24 cellular contexts compared by ENCODE assay signal in genomic region chr6:119179842-119180241, GRCh38.
DNase-seq lines count a peak whose midpoint lies in the region; ATAC-seq and TF ChIP-seq lines count a peak whose summit lies in the region.
"Had no signal": no experiment of that assay in that cellular context is flagged by ENCODE, and none has a peak within 500 bp of the region (broad histone marks: within the 10 kb centered on the region; RNA-seq: fewer than 3 reads in every experiment).

No MANE protein-coding gene starts in this region.

- peaks cover 0 to 10% of the 10 kb centered on the region in 2 experiments; a peak in 1 of 4 replicates for H3K36me3 ChIP-seq in HCT116 (ENCODE audit: control insufficient read depth in 1 of 2, insufficient read depth in 2 of 2, low read length in 2 of 2)
- H3K36me3 ChIP-seq in brain microvascular endothelial cell (replicated peaks), result no peaks in the 10 kb centered on the region
- no peaks in the 10 kb centered on the region for H3K36me3 ChIP-seq in A673 (ENCODE audit: insufficient read depth, low read length, poor library complexity, severe bottlenecking)
- H3K36me3 ChIP-seq: colonic mucosa, WERI-Rb-1 had no signal

- in situ Hi-C loops in brain microvascular endothelial cell (cut with HindIII; ENCODE audit: low pct_ligation_motif_present, low sequenced_read_pairs), result no loop called here

- H3K4me1 ChIP-seq in HCT116 (ENCODE audit: control insufficient read depth in 1 of 2, insufficient read depth in 2 of 2, low read length in 2 of 2) (peaks cover 0 to 32% of the 10 kb centered on the region in 2 experiments; a peak in 1 of 4 replicates), A673 (ENCODE audit: insufficient read depth, low read length, poor library complexity, severe bottlenecking) (no peaks in the 10 kb centered on the region)
- H3K4me1 ChIP-seq: colonic mucosa, lower lobe of right lung, pancreas had no signal

- peaks cover 3 to 13% of the 10 kb centered on the region in 2 donors for H3K36me3 Mint-ChIP-seq in activated T-cell treated with anti-CD3 and anti-CD28 coated beads, Interleukin-2, amount 50 U/mL, for 72 hours (ENCODE audit: insufficient read depth in 2 of 2)
- H3K36me3 Mint-ChIP-seq in T-helper 17 cell (ENCODE audit: low read depth) (peaks cover 6% of the 10 kb centered on the region), natural killer cell (peaks cover 24% of the 10 kb centered on the region)

- RAD21 ChIA-PET in HCT116 (lab: Charles Lee; ENCODE audit: low non-redundant PET in 1 of 2, low total read pairs in 2 of 2, uncharacterized antibody in 2 of 2, unreplicated experiment in 2 of 2), result no interaction called here

- BruUV-seq in HCT116 (replicated peaks; lab: Mats Ljungman, UMichigan), result no TSS peak
- BruUV-seq in A673 (replicated peaks; lab: Mats Ljungman, UMichigan), result no TSS peak

- no peaks in the 10 kb centered on the region for H3K9me2 ChIP-seq in HCT116 (ENCODE audit: insufficient read depth)

- no peak for DNase-seq in activated T-cell treated with anti-CD3 and anti-CD28 coated beads, Interleukin-2, amount 50 U/mL, for 72 hours
- DNase-seq in activated T-cell treated with anti-CD3 and anti-CD28 coated beads for 4 hours (no peak), HCT116 (ENCODE audit: low read depth, low spot score) (no peak), T-helper 17 cell (no peak), natural killer cell (no peak), brain microvascular endothelial cell (no peak), A673 (ENCODE audit: low spot score) (no peak)
- DNase-seq: activated CD4-positive, alpha-beta memory T cell treated with anti-CD3 and anti-CD28 coated beads for 36 hours; BE2C; Caco-2; colonic mucosa; DMS79 treated with DMSO at 0.1 percent for 48 hours; effector CD8-positive, alpha-beta T cell; Karpas-422; kidney; lower lobe of right lung; NCI-H1694 treated with DMSO at 0.1 percent for 48 hours; pancreas; retina; spleen; T-helper 9 cell; upper lobe of right lung; WERI-Rb-1 had no signal

- H3K4me3 ChIP-seq in HCT116 (replicated peaks in 1 of 2; ENCODE audit: low read depth in 1 of 2, low read length in 2 of 2), result no peak overlapping the region
- no peak overlapping the region for H3K4me3 ChIP-seq in brain microvascular endothelial cell (ENCODE audit: low read depth, low read length)
- no peak overlapping the region for H3K4me3 ChIP-seq in A673 (ENCODE audit: low read depth, low read length, poor library complexity, severe bottlenecking)
- H3K4me3 ChIP-seq: colonic mucosa, lower lobe of right lung, pancreas, spleen, upper lobe of right lung had no signal

- POLR2A ChIA-PET in HCT116 (lab: Charles Lee), result no interaction called here
- POLR2A ChIA-PET in A673 (lab: Charles Lee; ENCODE audit: low non-redundant PET), result no interaction called here

- intact Hi-C loops in HCT116 (cut with micrococcal nuclease) (no loop called here), natural killer cell (cut with micrococcal nuclease) (no loop called here), A673 (cut with micrococcal nuclease; ENCODE audit: unreplicated experiment) (no loop called here)

- ATAC-seq in activated T-cell treated with anti-CD3 and anti-CD28 coated beads, Interleukin-2, amount 50 U/mL, for 72 hours (replicated peaks in 1 of 2), result peak in 1 of 2 donors; percentile 34
- ATAC-seq in HCT116 (no peak), T-helper 17 cell (peak; percentile 57), natural killer cell (peak in 1 of 3 donors; percentile 53), HG03135 (IDR thresholded peaks at IDR 0.05; ENCODE audit: unreplicated experiment) (no peak)
- ATAC-seq: lower lobe of right lung, pancreas, upper lobe of right lung had no signal

- H3K27me3 ChIP-seq in HCT116 (ENCODE audit: insufficient read depth, low read length) (no peaks in the 10 kb centered on the region), brain microvascular endothelial cell (replicated peaks) (no peaks in the 10 kb centered on the region), A673 (replicated peaks; ENCODE audit: insufficient read depth, low read depth, low read length, poor library complexity) (no peaks in the 10 kb centered on the region)
- H3K27me3 ChIP-seq: BE2C, colonic mucosa, pancreas, spleen, upper lobe of right lung had no signal

- H3K79me2 ChIP-seq in HCT116 (ENCODE audit: insufficient read depth, low read length), result no peaks in the 10 kb centered on the region

- peak overlapping the region; percentile 14; the same call in 1 of the 2 replicates for H3K27ac ChIP-seq in HCT116 (ENCODE audit: low read depth, low read length)
- H3K27ac ChIP-seq in brain microvascular endothelial cell, result no peak overlapping the region
- H3K27ac ChIP-seq in A673 (ENCODE audit: low read depth, low read length, poor library complexity, severe bottlenecking), result no peak overlapping the region
- H3K27ac ChIP-seq: colonic mucosa, lower lobe of right lung, pancreas, spleen, upper lobe of right lung, WERI-Rb-1 had no signal

- TF ChIP-seq POLR2A in HCT116 (IDR thresholded peaks at IDR 0.05; ENCODE audit: borderline replicate concordance, extremely low read depth, insufficient read depth, insufficient read length), result no peak

- no peak for TF ChIP-seq RAD21 in HCT116 (IDR thresholded peaks at IDR 0.05; ENCODE audit: low read depth)

- H3K9me3 ChIP-seq in HCT116 (ENCODE audit: control insufficient read depth in 1 of 2, insufficient read depth in 1 of 2, low read depth in 1 of 2, low read length in 2 of 2) (no peaks in the 10 kb centered on the region), T-helper 17 cell (ENCODE audit: control insufficient read depth, low read length, poor library complexity, severe bottlenecking) (no peaks in the 10 kb centered on the region), A673 (ENCODE audit: low read depth, low read length, poor library complexity, severe bottlenecking) (no peaks in the 10 kb centered on the region)
- H3K9me3 ChIP-seq: BE2C, Caco-2, colonic mucosa, lower lobe of right lung, pancreas, spleen, upper lobe of right lung had no signal

- TF ChIP-seq CTCF in HCT116 (IDR thresholded peaks at IDR 0.05 in 2 of 3, conservative IDR thresholded peaks at IDR 0.05 in 1 of 3; ENCODE audit: borderline replicate concordance in 1 of 3, insufficient read depth in 1 of 3, low read depth in 2 of 3, low read length in 2 of 3), result no peak
- TF ChIP-seq CTCF in natural killer cell (IDR thresholded peaks at IDR 0.05), result no peak
- TF ChIP-seq CTCF in brain microvascular endothelial cell (IDR thresholded peaks at IDR 0.05; ENCODE audit: low read depth, low read length, missing control alignments), result no peak
- no peak for TF ChIP-seq CTCF in A673 (conservative IDR thresholded peaks at IDR 0.05; ENCODE audit: low read depth, low read length)

- H3K27ac Mint-ChIP-seq in activated T-cell treated with anti-CD3 and anti-CD28 coated beads, Interleukin-2, amount 50 U/mL, for 72 hours, result peak overlapping the region; percentile 12
- H3K27ac Mint-ChIP-seq in T-helper 17 cell, result no peak overlapping the region
- H3K27ac Mint-ChIP-seq in natural killer cell, result peak overlapping the region; percentile 17 to 62
- H3K27ac Mint-ChIP-seq: activated CD4-positive, alpha-beta memory T cell treated with anti-CD3 and anti-CD28 coated beads for 36 hours had no signal

- no peaks in the 10 kb centered on the region for H3K27me3 Mint-ChIP-seq in activated T-cell treated with anti-CD3 and anti-CD28 coated beads, Interleukin-2, amount 50 U/mL, for 72 hours (ENCODE audit: low read depth)
- H3K27me3 Mint-ChIP-seq in T-helper 17 cell (no peaks in the 10 kb centered on the region), natural killer cell (ENCODE audit: low read depth in 2 of 2) (no peaks in the 10 kb centered on the region)
- H3K27me3 Mint-ChIP-seq: activated CD4-positive, alpha-beta memory T cell treated with anti-CD3 and anti-CD28 coated beads for 36 hours had no signal

- H3K4me2 ChIP-seq in HCT116 (ENCODE audit: low read length), result no peak overlapping the region

- CTCF ChIA-PET in HCT116 (lab: Charles Lee) (no interaction called here), A673 (lab: Charles Lee) (no interaction called here)

- no peak overlapping the region for H3K4me3 Mint-ChIP-seq in activated T-cell treated with anti-CD3 and anti-CD28 coated beads, Interleukin-2, amount 50 U/mL, for 72 hours
- H3K4me3 Mint-ChIP-seq in T-helper 17 cell, result no peak overlapping the region
- H3K4me3 Mint-ChIP-seq in natural killer cell, result peak overlapping the region; percentile 25
- H3K4me3 Mint-ChIP-seq: activated CD4-positive, alpha-beta memory T cell treated with anti-CD3 and anti-CD28 coated beads for 36 hours had no signal

- peaks cover 10% of the 10 kb centered on the region for H3K4me1 Mint-ChIP-seq in activated T-cell treated with anti-CD3 and anti-CD28 coated beads, Interleukin-2, amount 50 U/mL, for 72 hours (ENCODE audit: low read depth)
- H3K4me1 Mint-ChIP-seq in T-helper 17 cell (peaks cover 16% of the 10 kb centered on the region), natural killer cell (peaks cover 16 to 33% of the 10 kb centered on the region in 2 donors)

- H4K20me1 ChIP-seq in HCT116 (ENCODE audit: insufficient read depth), result no peaks in the 10 kb centered on the region

- no peak overlapping the region for H3K9ac ChIP-seq in HCT116 (ENCODE audit: low read length)

- H2AFZ ChIP-seq in HCT116 (ENCODE audit: low read depth, low read length, poor library complexity, severe bottlenecking), result no peak overlapping the region

- no peaks in the 10 kb centered on the region for H3K9me3 Mint-ChIP-seq in activated T-cell treated with anti-CD3 and anti-CD28 coated beads, Interleukin-2, amount 50 U/mL, for 72 hours
- H3K9me3 Mint-ChIP-seq in natural killer cell, result no peaks in the 10 kb centered on the region
- H3K9me3 Mint-ChIP-seq: activated CD4-positive, alpha-beta memory T cell treated with anti-CD3 and anti-CD28 coated beads for 36 hours had no signal

TF ChIP-seq in HCT116, 20 proteins besides CTCF, POLR2A, EP300 and RAD21 (continues in another document):
- TF ChIP-seq CEBPB (IDR thresholded peaks at IDR 0.05; ENCODE audit: low read depth) (no peak), ELF1 (IDR thresholded peaks at IDR 0.05; ENCODE audit: borderline replicate concordance, low read depth) (no peak), YY1 (IDR thresholded peaks at IDR 0.05; ENCODE audit: extremely low read depth, insufficient replicate concordance, low read depth, low read length) (no peak), CBX3 (IDR thresholded peaks at IDR 0.05; ENCODE audit: low read depth) (no peak), FOSL1 (IDR thresholded peaks at IDR 0.05; ENCODE audit: low read depth) (no peak), EGR1 (IDR thresholded peaks at IDR 0.05; ENCODE audit: low read depth) (no peak), EZH2phosphoT487 (IDR thresholded peaks at IDR 0.05; ENCODE audit: borderline replicate concordance) (no peak)
